ENCODE assay signal across 7 cellular contexts in the genomic region with DNA sequence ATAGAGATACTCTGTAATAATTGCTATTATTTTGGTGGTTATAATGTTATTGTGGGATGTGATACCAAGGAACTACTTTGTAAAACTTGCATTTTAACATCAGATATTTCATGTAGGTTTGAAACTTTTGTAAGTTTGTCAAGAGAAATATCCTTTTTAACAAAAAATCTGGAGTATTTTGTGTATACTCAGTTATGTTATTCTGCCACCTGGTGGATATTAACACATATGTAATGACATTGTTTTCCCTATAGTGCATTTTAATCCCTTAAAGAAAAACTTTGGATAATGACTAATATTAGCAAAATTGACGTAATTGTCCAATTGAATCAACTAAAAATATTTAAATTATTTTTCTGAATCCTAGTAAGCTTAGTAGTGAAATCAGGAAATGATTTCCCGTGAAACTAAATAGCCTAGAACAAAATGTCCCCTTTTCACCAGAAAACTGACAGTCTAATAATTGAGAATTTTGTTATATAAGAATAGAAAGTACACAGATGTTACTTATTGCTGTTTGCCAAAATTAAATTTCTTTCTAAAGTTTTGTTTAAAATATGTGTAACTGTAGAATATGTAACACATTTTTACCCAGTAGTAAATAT. TPM values are rescaled to one million over a fixed set of nuclear protein-coding genes. Genes with fewer than 3 reads are reported as not detected.
DNase-seq lines count a peak whose midpoint lies in the region; ATAC-seq, FAIRE-seq and TF ChIP-seq lines count a peak whose summit lies in the region.

No MANE protein-coding gene starts in this region.

- no peaks in the 10 kb centered on the region for H3K4me1 Mint-ChIP-seq in activated CD4-positive, alpha-beta T cell treated with anti-CD3 and anti-CD28 coated beads, Interleukin-2, amount 10 ng/mL, durations not matched to agents 7 days and 5 days
- H3K4me1 Mint-ChIP-seq in activated CD4-positive, alpha-beta memory T cell treated with anti-CD3 and anti-CD28 coated beads, Interleukin-2, amount 10 ng/mL, durations not matched to agents 7 days and 5 days, result no peaks in the 10 kb centered on the region

- intact Hi-C loops in pancreas (cut with DNase I), result no loop called here

- WGBS in pancreas, 2 donors, result 77 to 78% methylated on average over 2 of the region's 2 CpGs

- H3K36me3 ChIP-seq in brain microvascular endothelial cell (replicated peaks) (peaks cover 6% of the 10 kb centered on the region), pancreas (peaks cover 0 to 8% (median 0%) of the 10 kb centered on the region in 3 donors)

- in situ Hi-C loops in brain microvascular endothelial cell (cut with HindIII; ENCODE audit: low pct_ligation_motif_present, low sequenced_read_pairs), result no loop called here

- no peaks in the 10 kb centered on the region for H3K9me3 ChIP-seq in pancreas

- ATAC-seq in GM18502 (IDR thresholded peaks at IDR 0.05; ENCODE audit: poor library complexity, unreplicated experiment) (peak; percentile 57), HG03280 (IDR thresholded peaks at IDR 0.05; ENCODE audit: unreplicated experiment) (peak; percentile 58), pancreas (peak in 2 of 4 donors; percentile 59 to 64), GM18909 (IDR thresholded peaks at IDR 0.05; ENCODE audit: poor library complexity, unreplicated experiment) (no peak)

- DNase-seq in brain microvascular endothelial cell (no peak), pancreas (no peak)
- no peak for DNase-seq in activated CD4-positive, alpha-beta T cell treated with anti-CD3 and anti-CD28 coated beads, Interleukin-2, amount 10 ng/mL, durations not matched to agents 7 days and 5 days
- no peak for DNase-seq in activated CD4-positive, alpha-beta memory T cell treated with anti-CD3 and anti-CD28 coated beads, Interleukin-2, amount 10 ng/mL, durations not matched to agents 7 days and 5 days

- H3K27ac ChIP-seq in brain microvascular endothelial cell, result no peak overlapping the region
- H3K27ac ChIP-seq in pancreas, result no peak overlapping the region

- CTCF ChIA-PET in activated CD4-positive, alpha-beta T cell treated with anti-CD3 and anti-CD28 coated beads, Interleukin-2, amount 10 ng/mL, durations not matched to agents 7 days and 5 days (lab: Charles Lee), result interaction anchor here (0.6 kb wide), 1 partner anchor 585 kb away, joined by 3 read pairs; no protein-coding TSS in a partner anchor
- CTCF ChIA-PET in activated CD4-positive, alpha-beta memory T cell treated with anti-CD3 and anti-CD28 coated beads, Interleukin-2, amount 10 ng/mL, durations not matched to agents 7 days and 5 days (lab: Charles Lee), result interaction anchor here (1.2 kb wide), 1 partner anchor 12 kb away, joined by 6 read pairs; no protein-coding TSS in a partner anchor

- no peaks in the 10 kb centered on the region for H3K9me3 Mint-ChIP-seq in activated CD4-positive, alpha-beta T cell treated with anti-CD3 and anti-CD28 coated beads, Interleukin-2, amount 10 ng/mL, durations not matched to agents 7 days and 5 days
- no peaks in the 10 kb centered on the region for H3K9me3 Mint-ChIP-seq in activated CD4-positive, alpha-beta memory T cell treated with anti-CD3 and anti-CD28 coated beads, Interleukin-2, amount 10 ng/mL, durations not matched to agents 7 days and 5 days

- H3K27ac Mint-ChIP-seq in activated CD4-positive, alpha-beta T cell treated with anti-CD3 and anti-CD28 coated beads, Interleukin-2, amount 10 ng/mL, durations not matched to agents 7 days and 5 days, result no peak overlapping the region
- H3K27ac Mint-ChIP-seq in activated CD4-positive, alpha-beta memory T cell treated with anti-CD3 and anti-CD28 coated beads, Interleukin-2, amount 10 ng/mL, durations not matched to agents 7 days and 5 days, result no peak overlapping the region

- peak; percentile 78 for FAIRE-seq in pancreas (lab: Jason Lieb, UNC)

- no peaks in the 10 kb centered on the region for H3K27me3 Mint-ChIP-seq in activated CD4-positive, alpha-beta T cell treated with anti-CD3 and anti-CD28 coated beads, Interleukin-2, amount 10 ng/mL, durations not matched to agents 7 days and 5 days
- no peaks in the 10 kb centered on the region for H3K27me3 Mint-ChIP-seq in activated CD4-positive, alpha-beta memory T cell treated with anti-CD3 and anti-CD28 coated beads, Interleukin-2, amount 10 ng/mL, durations not matched to agents 7 days and 5 days

- H3K36me3 Mint-ChIP-seq in activated CD4-positive, alpha-beta T cell treated with anti-CD3 and anti-CD28 coated beads, Interleukin-2, amount 10 ng/mL, durations not matched to agents 7 days and 5 days (ENCODE audit: low read depth), result no peaks in the 10 kb centered on the region
- no peaks in the 10 kb centered on the region for H3K36me3 Mint-ChIP-seq in activated CD4-positive, alpha-beta memory T cell treated with anti-CD3 and anti-CD28 coated beads, Interleukin-2, amount 10 ng/mL, durations not matched to agents 7 days and 5 days (ENCODE audit: low read depth)

- H3K27me3 ChIP-seq in brain microvascular endothelial cell (replicated peaks) (no peaks in the 10 kb centered on the region), pancreas (no peaks in the 10 kb centered on the region)

- H3K4me3 ChIP-seq in brain microvascular endothelial cell (ENCODE audit: low read depth, low read length) (no peak overlapping the region), pancreas (no peak overlapping the region)

- H3K4me3 Mint-ChIP-seq in activated CD4-positive, alpha-beta T cell treated with anti-CD3 and anti-CD28 coated beads, Interleukin-2, amount 10 ng/mL, durations not matched to agents 7 days and 5 days, result no peak overlapping the region
- H3K4me3 Mint-ChIP-seq in activated CD4-positive, alpha-beta memory T cell treated with anti-CD3 and anti-CD28 coated beads, Interleukin-2, amount 10 ng/mL, durations not matched to agents 7 days and 5 days, result no peak overlapping the region

- TF ChIP-seq CTCF in brain microvascular endothelial cell (IDR thresholded peaks at IDR 0.05; ENCODE audit: low read depth, low read length, missing control alignments) (peak; percentile 15), pancreas (IDR thresholded peaks at IDR 0.05) (peak in 3 of 4 donors; percentile 31 to 43 (median 32))

- no peaks in the 10 kb centered on the region for H3K4me1 ChIP-seq in pancreas

- POLR2A ChIA-PET in activated CD4-positive, alpha-beta T cell treated with anti-CD3 and anti-CD28 coated beads, Interleukin-2, amount 10 ng/mL, durations not matched to agents 7 days and 5 days (lab: Charles Lee), result no interaction called here
- POLR2A ChIA-PET in activated CD4-positive, alpha-beta memory T cell treated with anti-CD3 and anti-CD28 coated beads, Interleukin-2, amount 10 ng/mL, durations not matched to agents 7 days and 5 days (lab: Charles Lee), result no interaction called here

RNA-seq across cellular contexts. Expression of a gene that starts 39.6 kb away (rescaled TPM):
- 10 to 100 TPM; 18.3 to 36.4 (median 24.8) TPM for total RNA-seq in pancreas
- polyA plus RNA-seq in pancreas, result 10 to 100 TPM; 20.4 to 34.9 TPM
- total RNA-seq in activated CD4-positive, alpha-beta T cell treated with anti-CD3 and anti-CD28 coated beads, Interleukin-2, amount 10 ng/mL, durations not matched to agents 7 days and 5 days, result 1 to 10 TPM; 6.7 to 7.4 TPM
- total RNA-seq in activated CD4-positive, alpha-beta memory T cell treated with anti-CD3 and anti-CD28 coated beads, Interleukin-2, amount 10 ng/mL, durations not matched to agents 7 days and 5 days, result 1 to 10 TPM; 3.4 TPM
